10 cellular contexts compared by ENCODE assay signal in the genomic region with DNA sequence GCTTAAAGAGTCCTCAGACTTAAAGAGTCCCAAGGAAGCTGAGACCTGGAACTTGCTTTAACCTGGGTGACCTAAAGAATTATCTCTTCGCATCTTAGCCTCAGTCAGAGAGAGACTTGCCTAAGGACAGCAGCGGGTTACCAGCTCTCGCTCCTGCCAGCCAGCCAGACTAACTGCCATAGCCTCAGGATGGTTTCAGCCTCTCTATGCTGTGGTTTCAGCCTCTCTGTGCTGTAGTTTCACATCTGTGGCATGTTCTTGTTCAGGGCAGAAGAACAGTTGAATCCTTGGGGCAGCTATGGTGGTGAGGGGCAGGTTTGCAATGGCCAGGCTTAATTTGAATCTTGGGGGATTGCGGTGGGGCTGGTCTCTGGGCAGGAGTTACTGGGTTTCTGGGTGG. TPM values are rescaled to one million over a fixed set of nuclear protein-coding genes. Genes with fewer than 3 reads are reported as not detected.
DNase-seq lines count a peak whose midpoint lies in the region; ATAC-seq and TF ChIP-seq lines count a peak whose summit lies in the region.
"Had no signal": no experiment of that assay in that cellular context is flagged by ENCODE, and none has a peak within 500 bp of the region (broad histone marks: within the 10 kb centered on the region; RNA-seq: fewer than 3 reads in every experiment).

No MANE protein-coding gene starts in this region.

- H3K4me1 ChIP-seq in foreskin keratinocyte, result peaks cover 9% of the 10 kb centered on the region
- peaks cover 27 to 94% (median 85%) of the 10 kb centered on the region in 5 donors for H3K4me1 ChIP-seq in subcutaneous abdominal adipose tissue (ENCODE audit: control insufficient read depth in 5 of 5, insufficient read depth in 5 of 5, low read length in 5 of 5)

- H3K36me3 ChIP-seq in subcutaneous abdominal adipose tissue (ENCODE audit: control insufficient read depth in 5 of 5, insufficient read depth in 5 of 5, low read length in 5 of 5) (peaks cover 0 to 38% (median 17%) of the 10 kb centered on the region in 5 donors), WERI-Rb-1 (peaks cover 14% of the 10 kb centered on the region)

- H3K27me3 Mint-ChIP-seq in activated T-cell treated with anti-CD3 and anti-CD28 coated beads, Interleukin-2, amount 50 U/mL, for 24 hours, result no peaks in the 10 kb centered on the region
- H3K27me3 Mint-ChIP-seq in activated CD8-positive, alpha-beta T cell treated with anti-CD3 and anti-CD28 coated beads, Interleukin-2, amount 10 ng/mL, durations not matched to agents 7 days and 5 days (ENCODE audit: low read depth), result no peaks in the 10 kb centered on the region

- H3K9me3 Mint-ChIP-seq in activated T-cell treated with anti-CD3 and anti-CD28 coated beads, Interleukin-2, amount 50 U/mL, for 24 hours, result no peaks in the 10 kb centered on the region
- H3K9me3 Mint-ChIP-seq in activated CD8-positive, alpha-beta T cell treated with anti-CD3 and anti-CD28 coated beads, Interleukin-2, amount 10 ng/mL, durations not matched to agents 7 days and 5 days (ENCODE audit: insufficient read depth), result no peaks in the 10 kb centered on the region

- H3K9me3 ChIP-seq in subcutaneous abdominal adipose tissue (ENCODE audit: control insufficient read depth in 5 of 5, low read length in 5 of 5), result no peaks in the 10 kb centered on the region
- no peaks in the 10 kb centered on the region for H3K9me3 ChIP-seq in WERI-Rb-1 (ENCODE audit: severe bottlenecking)

- H3K27ac Mint-ChIP-seq in activated T-cell treated with anti-CD3 and anti-CD28 coated beads, Interleukin-2, amount 50 U/mL, for 24 hours, result peak overlapping the region; percentile 60
- H3K27ac Mint-ChIP-seq in activated CD8-positive, alpha-beta T cell treated with anti-CD3 and anti-CD28 coated beads, Interleukin-2, amount 10 ng/mL, durations not matched to agents 7 days and 5 days, result peak overlapping the region; percentile 51

- peak overlapping the region; percentile 92 for H3K4me3 Mint-ChIP-seq in activated T-cell treated with anti-CD3 and anti-CD28 coated beads, Interleukin-2, amount 50 U/mL, for 24 hours
- peak overlapping the region; percentile 39 for H3K4me3 Mint-ChIP-seq in activated CD8-positive, alpha-beta T cell treated with anti-CD3 and anti-CD28 coated beads, Interleukin-2, amount 10 ng/mL, durations not matched to agents 7 days and 5 days

- H3K27ac ChIP-seq in foreskin keratinocyte (peak overlapping the region; percentile 56), subcutaneous abdominal adipose tissue (ENCODE audit: low read depth, low read length) (peak overlapping the region; percentile 49), WERI-Rb-1 (no peak overlapping the region)
- H3K27ac ChIP-seq: HL-60 had no signal

- CTCF ChIA-PET in activated CD8-positive, alpha-beta T cell treated with anti-CD3 and anti-CD28 coated beads, Interleukin-2, amount 10 ng/mL, durations not matched to agents 7 days and 5 days (lab: Charles Lee), result interaction anchor here (1.0 to 5.9 kb wide), 6 partner anchors 21 to 122 kb away, joined by 3 to 46 read pairs (median 4); no protein-coding TSS in a partner anchor

- no peak for TF ChIP-seq CTCF in foreskin keratinocyte (conservative IDR thresholded peaks at IDR 0.05)
- TF ChIP-seq CTCF in WERI-Rb-1 (IDR thresholded peaks at IDR 0.05; ENCODE audit: low read depth, low read length), result no peak

- H3K4me3 ChIP-seq in subcutaneous abdominal adipose tissue (ENCODE audit: low read depth in 1 of 5, low read length in 5 of 5) (peak overlapping the region in 3 of 5 donors; percentile 6 to 42 (median 40)), WERI-Rb-1 (ENCODE audit: low read depth, low read length) (no peak overlapping the region)

- H3K9ac ChIP-seq in subcutaneous abdominal adipose tissue (ENCODE audit: low read length in 5 of 5), result peak overlapping the region in 3 of 5 donors; percentile 12 to 53 (median 41)

- peaks cover 63% of the 10 kb centered on the region for H3K36me3 Mint-ChIP-seq in activated T-cell treated with anti-CD3 and anti-CD28 coated beads, Interleukin-2, amount 50 U/mL, for 24 hours (ENCODE audit: low read depth)
- peaks cover 36% of the 10 kb centered on the region for H3K36me3 Mint-ChIP-seq in activated CD8-positive, alpha-beta T cell treated with anti-CD3 and anti-CD28 coated beads, Interleukin-2, amount 10 ng/mL, durations not matched to agents 7 days and 5 days (ENCODE audit: low read depth)

- ATAC-seq in activated CD8-positive, alpha-beta T cell treated with anti-CD3 and anti-CD28 coated beads, Interleukin-2, amount 10 ng/mL, durations not matched to agents 7 days and 5 days, result no peak
- ATAC-seq in foreskin keratinocyte, result no peak
- no peak for ATAC-seq in GM19397 (IDR thresholded peaks at IDR 0.05; ENCODE audit: unreplicated experiment)

- H3K4me1 Mint-ChIP-seq in activated T-cell treated with anti-CD3 and anti-CD28 coated beads, Interleukin-2, amount 50 U/mL, for 24 hours (ENCODE audit: low read depth), result peaks cover 69% of the 10 kb centered on the region
- peaks cover 63% of the 10 kb centered on the region for H3K4me1 Mint-ChIP-seq in activated CD8-positive, alpha-beta T cell treated with anti-CD3 and anti-CD28 coated beads, Interleukin-2, amount 10 ng/mL, durations not matched to agents 7 days and 5 days (ENCODE audit: low read depth)

- no peaks in the 10 kb centered on the region for H3K27me3 ChIP-seq in foreskin keratinocyte
- peaks cover 0 to 6% (median 0%) of the 10 kb centered on the region in 5 donors for H3K27me3 ChIP-seq in subcutaneous abdominal adipose tissue (ENCODE audit: control insufficient read depth in 5 of 5, insufficient read depth in 4 of 5, low read length in 5 of 5)
- H3K27me3 ChIP-seq in WERI-Rb-1 (ENCODE audit: insufficient read depth, low read depth, severe bottlenecking), result no peaks in the 10 kb centered on the region

- POLR2A ChIA-PET in activated CD8-positive, alpha-beta T cell treated with anti-CD3 and anti-CD28 coated beads, Interleukin-2, amount 10 ng/mL, durations not matched to agents 7 days and 5 days (lab: Charles Lee), result interaction anchor here (1.1 to 15.4 kb wide), 4 partner anchors 32 to 117 kb away, joined by 3 to 253 read pairs (median 92); a partner anchor contains a TSS

- DNase-seq in activated T-cell treated with anti-CD3 and anti-CD28 coated beads, Interleukin-2, amount 50 U/mL, for 24 hours, result no peak
- no peak for DNase-seq in activated T-cell treated with anti-CD3 and anti-CD28 coated beads, Interleukin-2, amount 50 U/mL, for 48 hours
- no peak for DNase-seq in activated CD8-positive, alpha-beta T cell treated with anti-CD3 and anti-CD28 coated beads, Interleukin-2, amount 10 ng/mL, durations not matched to agents 7 days and 5 days
- DNase-seq in foreskin keratinocyte (no peak), WERI-Rb-1 (no peak)
- DNase-seq in activated CD4-positive, CD25-positive, alpha-beta regulatory T cell treated with anti-CD3 and anti-CD28 coated beads, Interleukin-2, amount 50 U/mL, for 72 hours, result no peak
- DNase-seq: NCI-H226 had no signal

RNA-seq across cellular contexts. Expression of a gene that starts 2.3 kb away (rescaled TPM):
- total RNA-seq in activated CD8-positive, alpha-beta T cell treated with anti-CD3 and anti-CD28 coated beads, Interleukin-2, amount 10 ng/mL, durations not matched to agents 7 days and 5 days, result 10 to 100 TPM; 51.0 to 54.7 TPM
- total RNA-seq in foreskin keratinocyte, result 26.3 and 29.7 TPM in 2 replicates
- 16.0 and 17.0 TPM in 2 replicates for polyA plus RNA-seq in foreskin keratinocyte

RNA-seq across cellular contexts. Expression of a gene that starts 6.3 kb away (rescaled TPM):
- total RNA-seq in activated CD8-positive, alpha-beta T cell treated with anti-CD3 and anti-CD28 coated beads, Interleukin-2, amount 10 ng/mL, durations not matched to agents 7 days and 5 days, result 10 to 100 TPM; 24.5 to 28.2 TPM
- total RNA-seq in foreskin keratinocyte, result 0.25 and 0.58 TPM in 2 replicates
- 0.16 and 0.17 TPM in 2 replicates for polyA plus RNA-seq in foreskin keratinocyte

RNA-seq across cellular contexts. Expression of a gene that starts 33.9 kb away (rescaled TPM):
- 100 to 1,000 TPM; 212 to 254 TPM for total RNA-seq in activated CD8-positive, alpha-beta T cell treated with anti-CD3 and anti-CD28 coated beads, Interleukin-2, amount 10 ng/mL, durations not matched to agents 7 days and 5 days
- 66.8 and 83.1 TPM in 2 replicates for total RNA-seq in foreskin keratinocyte
- 100 and 119 TPM in 2 replicates for polyA plus RNA-seq in foreskin keratinocyte

RNA-seq across cellular contexts. Expression of a gene that starts 34.2 kb away (rescaled TPM):
- 1 to 10 TPM; 1.1 to 1.4 TPM for total RNA-seq in activated CD8-positive, alpha-beta T cell treated with anti-CD3 and anti-CD28 coated beads, Interleukin-2, amount 10 ng/mL, durations not matched to agents 7 days and 5 days
- total RNA-seq in foreskin keratinocyte, result 0.07 and 0.14 TPM in 2 replicates
- 0.10 and 0.13 TPM in 2 replicates for polyA plus RNA-seq in foreskin keratinocyte

RNA-seq across cellular contexts. Expression of a gene that starts 55.1 kb away (rescaled TPM):
- total RNA-seq in activated CD8-positive, alpha-beta T cell treated with anti-CD3 and anti-CD28 coated beads, Interleukin-2, amount 10 ng/mL, durations not matched to agents 7 days and 5 days, result 10 to 100 TPM; 56.3 to 56.9 TPM
- total RNA-seq in foreskin keratinocyte, result 29.1 and 31.7 TPM in 2 replicates
- polyA plus RNA-seq in foreskin keratinocyte, result 38.0 and 38.7 TPM in 2 replicates

Comparison
In these comparisons a context has a peak if more than half of its experiments do, and no peak if none do; other contexts are left out.
1. RNA of a gene that starts 6.3 kb away (total RNA-seq): 24.5 to 28.2 TPM in activated CD8-positive, alpha-beta T cell treated with anti-CD3 and anti-CD28 coated beads, Interleukin-2, amount 10 ng/mL, durations not matched to agents 7 days and 5 days; 0.25 to 0.58 TPM in foreskin keratinocyte; every median in the first group is over 10 times any median in the second.